29 cellular contexts compared by ENCODE assay signal in the genomic region with DNA sequence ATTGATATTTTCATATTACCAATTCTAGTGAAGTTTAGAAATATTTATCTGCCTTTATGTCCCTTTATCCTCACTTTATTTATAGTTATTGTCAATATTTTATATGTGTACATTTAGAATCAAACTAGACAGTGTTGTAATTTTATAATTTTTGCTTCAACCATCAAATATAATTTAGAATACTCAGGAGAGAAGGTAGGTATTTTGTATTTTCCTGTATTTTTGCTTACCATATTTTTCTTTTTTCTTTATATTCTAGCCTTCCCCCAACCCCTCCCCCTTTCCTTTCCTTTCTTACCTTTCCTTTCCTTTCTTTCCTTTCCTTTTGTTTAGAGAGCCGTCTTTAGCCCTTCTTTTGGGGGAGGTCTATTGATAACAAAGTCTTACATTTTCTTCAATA.
"Had no signal": no experiment of that assay in that cellular context is flagged by ENCODE, and none has a peak within 500 bp of the region (broad histone marks: within the 10 kb centered on the region; RNA-seq: fewer than 3 reads in every experiment).

No MANE protein-coding gene starts in this region.

- H3K36me3 ChIP-seq: stomach, suprapubic skin, thoracic aorta, thyroid gland, tibial artery, tibial nerve, transverse colon, upper lobe of left lung, upper lobe of right lung, uterus, vagina had no signal

- DNase-seq: stimulated activated CD4-positive, alpha-beta T cell treated with anti-CD3 and anti-CD28 coated beads, Interleukin-2, amount 100 ng/mL, for 48 hours; stimulated activated CD4-positive, alpha-beta T cell treated with anti-CD3 and anti-CD28 coated beads, Interleukin-4, amount 100 ng/mL, for 1 hour; stimulated activated CD4-positive, alpha-beta T cell treated with anti-CD3 and anti-CD28 coated beads, Interleukin-4, amount 100 ng/mL, for 24 hours; stimulated activated CD4-positive, alpha-beta T cell treated with anti-CD3 and anti-CD28 coated beads, Interleukin-4, amount 100 ng/mL, for 4 hours; stimulated activated CD8-positive, alpha-beta memory T cell treated with anti-CD3 and anti-CD28 coated beads, Interleukin-4, amount 100 ng/mL, for 48 hours; stimulated activated naive B cell treated with anti-CD40 and anti-IgM and Interleukin-4, amounts not matched to agents 10 μg/mL and 1 μg/mL and 100 μg/mL, for 72 hours; stimulated activated naive CD4-positive, alpha-beta T cell; stimulated activated naive CD4-positive, alpha-beta T cell treated with Interleukin-2 at 50 U/mL for 16 hours; stimulated activated naive CD8-positive, alpha-beta T cell treated with anti-CD3 and anti-CD28 coated beads, Interleukin-15, amount 100 ng/mL, for 72 hours; stimulated activated naive CD8-positive, alpha-beta T cell treated with anti-CD3 and anti-CD28 coated beads, Interleukin-15, Interleukin-2, amounts not matched to agents 100 U/mL and 50 U/mL, for 24 hours; stomach; substantia nigra; testis; thyroid gland; tibial artery; transverse colon; trophoblast cell; upper lobe of left lung; upper lobe of right lung; uterus had no signal

- H3K27me3 ChIP-seq: stomach, suprapubic skin, testis, thyroid gland, tibial artery, tibial nerve, transverse colon, upper lobe of left lung, upper lobe of right lung, uterus, vagina had no signal

- H3K36me3 Mint-ChIP-seq: stimulated activated effector memory CD8-positive, alpha-beta T cell treated with anti-CD3 and anti-CD28 coated beads, Interleukin-12 subunit alpha, Interleukin-12 subunit beta, amount 100 ng/mL, for 72 hours; stimulated activated memory B cell treated with anti-CD40 and anti-IgM and Interleukin-4, amounts not matched to agents 10 μg/mL and 1 μg/mL and 100 μg/mL, for 72 hours; stimulated activated naive B cell treated with anti-CD40 and anti-IgM and Interleukin-4, amounts not matched to agents 10 μg/mL and 1 μg/mL and 100 μg/mL, for 72 hours; type B pancreatic cell had no signal

- FAIRE-seq: urothelium cell line had no signal

- H3K4me3 ChIP-seq: stomach, suprapubic skin, testis, thoracic aorta, thyroid gland, tibial artery, tibial nerve, transverse colon, upper lobe of left lung, upper lobe of right lung, uterus, vagina had no signal

- H3K4me1 Mint-ChIP-seq: stimulated activated effector memory CD8-positive, alpha-beta T cell treated with anti-CD3 and anti-CD28 coated beads, Interleukin-12 subunit alpha, Interleukin-12 subunit beta, amount 100 ng/mL, for 72 hours; stimulated activated memory B cell treated with anti-CD40 and anti-IgM and Interleukin-4, amounts not matched to agents 10 μg/mL and 1 μg/mL and 100 μg/mL, for 72 hours; stimulated activated naive B cell treated with anti-CD40 and anti-IgM and Interleukin-4, amounts not matched to agents 10 μg/mL and 1 μg/mL and 100 μg/mL, for 72 hours; stimulated activated naive CD8-positive, alpha-beta T cell treated with anti-CD3 and anti-CD28 coated beads, Interleukin-15, amount 100 ng/mL, for 72 hours had no signal

- H3K9me3 Mint-ChIP-seq: stimulated activated memory B cell treated with anti-CD40 and anti-IgM and Interleukin-4, amounts not matched to agents 10 μg/mL and 1 μg/mL and 100 μg/mL, for 72 hours; type B pancreatic cell had no signal

- H3K4me1 ChIP-seq: stomach, suprapubic skin, testis, thyroid gland, tibial artery, tibial nerve, transverse colon, upper lobe of left lung, upper lobe of right lung, uterus, vagina had no signal

- H3K27ac Mint-ChIP-seq: stimulated activated effector memory CD8-positive, alpha-beta T cell treated with anti-CD3 and anti-CD28 coated beads, Interleukin-12 subunit alpha, Interleukin-12 subunit beta, amount 100 ng/mL, for 72 hours; stimulated activated memory B cell treated with anti-CD40 and anti-IgM and Interleukin-4, amounts not matched to agents 10 μg/mL and 1 μg/mL and 100 μg/mL, for 72 hours; stimulated activated naive B cell treated with anti-CD40 and anti-IgM and Interleukin-4, amounts not matched to agents 10 μg/mL and 1 μg/mL and 100 μg/mL, for 72 hours; stimulated activated naive CD8-positive, alpha-beta T cell treated with anti-CD3 and anti-CD28 coated beads, Interleukin-15, amount 100 ng/mL, for 72 hours; stimulated activated naive CD8-positive, alpha-beta T cell treated with anti-CD3 and anti-CD28 coated beads, Interleukin-15, Interleukin-2, amounts not matched to agents 100 ng/mL and 50 ng/mL, for 24 hours; type B pancreatic cell had no signal

- H3K9me3 ChIP-seq: suprapubic skin, testis, thoracic aorta, thyroid gland, tibial artery, transverse colon, upper lobe of left lung, upper lobe of right lung, uterus, vagina had no signal

- H3K27ac ChIP-seq: stomach, suprapubic skin, testis, thoracic aorta, thyroid gland, tibial artery, tibial nerve, transverse colon, upper lobe of left lung, upper lobe of right lung, uterus, vagina had no signal

- H3K27me3 Mint-ChIP-seq: stimulated activated memory B cell treated with anti-CD40 and anti-IgM and Interleukin-4, amounts not matched to agents 10 μg/mL and 1 μg/mL and 100 μg/mL, for 72 hours; stimulated activated naive B cell treated with anti-CD40 and anti-IgM and Interleukin-4, amounts not matched to agents 10 μg/mL and 1 μg/mL and 100 μg/mL, for 72 hours; stimulated activated naive CD8-positive, alpha-beta T cell treated with anti-CD3 and anti-CD28 coated beads, Interleukin-15, amount 100 ng/mL, for 72 hours; stimulated activated naive CD8-positive, alpha-beta T cell treated with anti-CD3 and anti-CD28 coated beads, Interleukin-15, Interleukin-2, amounts not matched to agents 100 ng/mL and 50 ng/mL, for 24 hours; type B pancreatic cell had no signal

- ATAC-seq: stimulated activated effector memory CD8-positive, alpha-beta T cell treated with anti-CD3 and anti-CD28 coated beads, Interleukin-12 subunit alpha, Interleukin-12 subunit beta, amount 100 ng/mL, for 72 hours; stimulated activated memory B cell treated with anti-CD40 and anti-IgM and Interleukin-4, amounts not matched to agents 10 μg/mL and 1 μg/mL and 100 μg/mL, for 72 hours; stimulated activated naive B cell treated with anti-CD40 and anti-IgM and Interleukin-4, amounts not matched to agents 10 μg/mL and 1 μg/mL and 100 μg/mL, for 72 hours; stimulated activated naive CD8-positive, alpha-beta T cell treated with anti-CD3 and anti-CD28 coated beads, Interleukin-15, amount 100 ng/mL, for 72 hours; stimulated activated naive CD8-positive, alpha-beta T cell treated with anti-CD3 and anti-CD28 coated beads, Interleukin-15, Interleukin-2, amounts not matched to agents 100 U/mL and 50 U/mL, for 24 hours; upper lobe of right lung had no signal

- H3K4me3 Mint-ChIP-seq: stimulated activated effector memory CD8-positive, alpha-beta T cell treated with anti-CD3 and anti-CD28 coated beads, Interleukin-12 subunit alpha, Interleukin-12 subunit beta, amount 100 ng/mL, for 72 hours; stimulated activated memory B cell treated with anti-CD40 and anti-IgM and Interleukin-4, amounts not matched to agents 10 μg/mL and 1 μg/mL and 100 μg/mL, for 72 hours; stimulated activated naive B cell treated with anti-CD40 and anti-IgM and Interleukin-4, amounts not matched to agents 10 μg/mL and 1 μg/mL and 100 μg/mL, for 72 hours; stimulated activated naive CD8-positive, alpha-beta T cell treated with anti-CD3 and anti-CD28 coated beads, Interleukin-15, amount 100 ng/mL, for 72 hours; stimulated activated naive CD8-positive, alpha-beta T cell treated with anti-CD3 and anti-CD28 coated beads, Interleukin-15, Interleukin-2, amounts not matched to agents 100 ng/mL and 50 ng/mL, for 24 hours; type B pancreatic cell had no signal
